ENCODE assay signal across 1 cellular context in the genomic region with DNA sequence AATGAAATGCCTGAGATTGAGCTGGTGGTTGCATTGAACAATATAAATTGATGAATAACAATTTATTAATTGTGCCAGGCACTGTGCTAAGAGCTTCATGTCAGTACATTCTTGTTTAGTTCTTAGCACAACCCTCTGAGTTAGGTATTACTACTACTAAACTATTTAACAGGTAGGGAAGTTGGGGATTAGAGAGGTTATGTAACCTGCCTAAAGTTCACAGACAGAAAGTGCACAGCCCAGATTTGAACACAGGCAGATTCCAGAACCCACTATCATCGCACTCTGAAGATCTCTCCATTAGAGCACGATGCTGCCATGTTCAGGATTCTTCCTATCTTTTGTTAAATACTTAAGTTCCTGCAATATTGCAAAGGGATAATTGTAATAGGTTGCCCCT.
TF ChIP-seq lines count a peak whose summit lies in the region.

No MANE protein-coding gene starts in this region.

TF ChIP-seq in HepG2, 621 proteins besides CTCF, POLR2A, EP300 and RAD21:
- TF ChIP-seq ZSCAN12 (CRISPR knock-in tag; IDR thresholded peaks at IDR 0.05) (no peak), HNF4A (CRISPR knock-in tag; IDR thresholded peaks at IDR 0.05) (0 out of 2 replicates have a peak, but pooled peaks have one; percentile 28), GFI1 (CRISPR knock-in tag; IDR thresholded peaks at IDR 0.05; ENCODE audit: borderline replicate concordance) (peak; percentile 87), LCORL (IDR thresholded peaks at IDR 0.05) (no peak), LCORL (CRISPR knock-in tag; IDR thresholded peaks at IDR 0.05) (no peak), ZNF850 (CRISPR knock-in tag; conservative IDR thresholded peaks at IDR 0.05) (no peak), ZNF317 (CRISPR knock-in tag; IDR thresholded peaks at IDR 0.05) (0 out of 2 replicates have a peak, but pooled peaks have one; percentile 53), FOSL1 (CRISPR knock-in tag; IDR thresholded peaks at IDR 0.05; ENCODE audit: borderline replicate concordance) (no peak), ZNF607 (CRISPR knock-in tag; IDR thresholded peaks at IDR 0.05; ENCODE audit: borderline replicate concordance) (no peak), ETV5 (CRISPR knock-in tag; IDR thresholded peaks at IDR 0.05; ENCODE audit: borderline replicate concordance) (no peak), KDM5B (CRISPR knock-in tag; IDR thresholded peaks at IDR 0.05; ENCODE audit: borderline replicate concordance) (no peak), SMYD3 (CRISPR knock-in tag; IDR thresholded peaks at IDR 0.05) (no peak), ATF7 (IDR thresholded peaks at IDR 0.05) (no peak), ATF7 (CRISPR knock-in tag; IDR thresholded peaks at IDR 0.05) (no peak), MXD4 (CRISPR knock-in tag; IDR thresholded peaks at IDR 0.05) (no peak), PITX1 (CRISPR knock-in tag; IDR thresholded peaks at IDR 0.05) (peak; percentile 64; the same call in 1 of the 2 replicates), CBX1 (IDR thresholded peaks at IDR 0.05; ENCODE audit: low read depth) (no peak), PHF21A (CRISPR knock-in tag; IDR thresholded peaks at IDR 0.05) (0 out of 2 replicates have a peak, but pooled peaks have one; percentile 26), ZSCAN30 (CRISPR knock-in tag; IDR thresholded peaks at IDR 0.05) (no peak), PAWR (CRISPR knock-in tag; IDR thresholded peaks at IDR 0.05; ENCODE audit: borderline replicate concordance) (no peak)
- TF ChIP-seq, protein P1, sequence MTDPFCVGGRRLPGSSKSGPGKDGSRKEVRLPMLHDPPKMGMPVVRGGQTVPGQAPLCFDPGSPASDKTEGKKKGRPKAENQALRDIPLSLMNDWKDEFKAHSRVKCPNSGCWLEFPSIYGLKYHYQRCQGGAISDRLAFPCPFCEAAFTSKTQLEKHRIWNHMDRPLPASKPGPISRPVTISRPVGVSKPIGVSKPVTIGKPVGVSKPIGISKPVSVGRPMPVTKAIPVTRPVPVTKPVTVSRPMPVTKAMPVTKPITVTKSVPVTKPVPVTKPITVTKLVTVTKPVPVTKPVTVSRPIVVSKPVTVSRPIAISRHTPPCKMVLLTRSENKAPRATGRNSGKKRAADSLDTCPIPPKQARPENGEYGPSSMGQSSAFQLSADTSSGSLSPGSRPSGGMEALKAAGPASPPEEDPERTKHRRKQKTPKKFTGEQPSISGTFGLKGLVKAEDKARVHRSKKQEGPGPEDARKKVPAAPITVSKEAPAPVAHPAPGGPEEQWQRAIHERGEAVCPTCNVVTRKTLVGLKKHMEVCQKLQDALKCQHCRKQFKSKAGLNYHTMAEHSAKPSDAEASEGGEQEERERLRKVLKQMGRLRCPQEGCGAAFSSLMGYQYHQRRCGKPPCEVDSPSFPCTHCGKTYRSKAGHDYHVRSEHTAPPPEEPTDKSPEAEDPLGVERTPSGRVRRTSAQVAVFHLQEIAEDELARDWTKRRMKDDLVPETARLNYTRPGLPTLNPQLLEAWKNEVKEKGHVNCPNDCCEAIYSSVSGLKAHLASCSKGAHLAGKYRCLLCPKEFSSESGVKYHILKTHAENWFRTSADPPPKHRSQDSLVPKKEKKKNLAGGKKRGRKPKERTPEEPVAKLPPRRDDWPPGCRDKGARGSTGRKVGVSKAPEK (CRISPR knock-in tag; IDR thresholded peaks at IDR 0.05; ENCODE audit: borderline replicate concordance) = no peak
- TF ChIP-seq, protein P2, sequence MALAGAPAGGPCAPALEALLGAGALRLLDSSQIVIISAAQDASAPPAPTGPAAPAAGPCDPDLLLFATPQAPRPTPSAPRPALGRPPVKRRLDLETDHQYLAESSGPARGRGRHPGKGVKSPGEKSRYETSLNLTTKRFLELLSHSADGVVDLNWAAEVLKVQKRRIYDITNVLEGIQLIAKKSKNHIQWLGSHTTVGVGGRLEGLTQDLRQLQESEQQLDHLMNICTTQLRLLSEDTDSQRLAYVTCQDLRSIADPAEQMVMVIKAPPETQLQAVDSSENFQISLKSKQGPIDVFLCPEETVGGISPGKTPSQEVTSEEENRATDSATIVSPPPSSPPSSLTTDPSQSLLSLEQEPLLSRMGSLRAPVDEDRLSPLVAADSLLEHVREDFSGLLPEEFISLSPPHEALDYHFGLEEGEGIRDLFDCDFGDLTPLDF (CRISPR knock-in tag; IDR thresholded peaks at IDR 0.05) = no peak
